In genomic region chr12:26114720-26115406, GRCh38 we compare ENCODE assay signal across 8 cellular contexts. TPM values are rescaled to one million over a fixed set of nuclear protein-coding genes. Genes with fewer than 3 reads are reported as not detected.
DNase-seq lines count a peak whose midpoint lies in the region; ATAC-seq, FAIRE-seq and TF ChIP-seq lines count a peak whose summit lies in the region.

No MANE protein-coding gene starts in this region.

- H3K27me3 Mint-ChIP-seq in activated CD8-positive, alpha-beta T cell treated with anti-CD3 and anti-CD28 coated beads for 36 hours, result peaks cover 42% of the 10 kb centered on the region

- H4K20me1 ChIP-seq in HCT116 (ENCODE audit: insufficient read depth) (no peaks in the 10 kb centered on the region), hepatocyte (ENCODE audit: insufficient read depth, poor library complexity, severe bottlenecking) (no peaks in the 10 kb centered on the region)

- DNase-seq in HCT116 (ENCODE audit: low read depth, low spot score) (no peak), hepatocyte (ENCODE audit: low spot score) (no peak), small intestine (no peak), NCI-H146 treated with DMSO at 0.1 percent for 48 hours (lab: John Stamatoyannopoulos, UW; ENCODE audit: unreplicated experiment) (no peak), Kasumi-1 (lab: John Stamatoyannopoulos, UW) (no peak), posterior vena cava (ENCODE audit: low spot score) (no peak)
- no peak for DNase-seq in activated CD8-positive, alpha-beta T cell treated with anti-CD3 and anti-CD28 coated beads for 36 hours

- no peaks in the 10 kb centered on the region for H3K36me3 ChIP-seq in HCT116 (ENCODE audit: control insufficient read depth in 1 of 2, insufficient read depth in 2 of 2, low read length in 2 of 2)
- H3K36me3 ChIP-seq in hepatocyte (replicated peaks; ENCODE audit: insufficient read depth, low read depth), result no peaks in the 10 kb centered on the region
- H3K36me3 ChIP-seq in small intestine (ENCODE audit: control insufficient read depth in 2 of 2, insufficient read depth in 2 of 2, low read length in 2 of 2), result no peaks in the 10 kb centered on the region

- TF ChIP-seq CTCF in HCT116 (IDR thresholded peaks at IDR 0.05 in 2 of 3, conservative IDR thresholded peaks at IDR 0.05 in 1 of 3; ENCODE audit: borderline replicate concordance in 1 of 3, insufficient read depth in 1 of 3, low read depth in 2 of 3, low read length in 2 of 3), result no peak
- TF ChIP-seq CTCF in activated CD8-positive, alpha-beta T cell treated with anti-CD3 and anti-CD28 coated beads for 36 hours (IDR thresholded peaks at IDR 0.05), result no peak
- no peak for TF ChIP-seq CTCF in hepatocyte (IDR thresholded peaks at IDR 0.05; ENCODE audit: poor library complexity)

- H3K4me1 Mint-ChIP-seq in activated CD8-positive, alpha-beta T cell treated with anti-CD3 and anti-CD28 coated beads for 36 hours (ENCODE audit: low read depth), result peaks cover 7% of the 10 kb centered on the region

- WGBS in hepatocyte (ENCODE audit: low lambda C conversion rate, missing lambda C conversion rate), result 34% methylated on average over 13 of the region's 13 CpGs
- 17 to 36% (median 29%) methylated on average over 13 of the region's 13 CpGs for WGBS in small intestine, 3 donors

- H2AFZ ChIP-seq in HCT116 (ENCODE audit: low read depth, low read length, poor library complexity, severe bottlenecking), result peak overlapping the region; percentile 72
- peak overlapping the region; percentile 49 for H2AFZ ChIP-seq in hepatocyte

- POLR2A ChIA-PET in HCT116 (lab: Charles Lee), result no interaction called here
- POLR2A ChIA-PET in activated CD8-positive, alpha-beta T cell treated with anti-CD3 and anti-CD28 coated beads for 36 hours (lab: Charles Lee), result no interaction called here

- no peaks in the 10 kb centered on the region for H3K36me3 Mint-ChIP-seq in activated CD8-positive, alpha-beta T cell treated with anti-CD3 and anti-CD28 coated beads for 36 hours (ENCODE audit: low read depth)

- peak overlapping the region; percentile 86 for H3K4me2 ChIP-seq in HCT116 (ENCODE audit: low read length)
- peak overlapping the region; percentile 83 for H3K4me2 ChIP-seq in hepatocyte

- peak overlapping the region; percentile 38 for H3K4me3 Mint-ChIP-seq in activated CD8-positive, alpha-beta T cell treated with anti-CD3 and anti-CD28 coated beads for 36 hours

- H3K79me2 ChIP-seq in HCT116 (ENCODE audit: insufficient read depth, low read length) (no peaks in the 10 kb centered on the region), hepatocyte (no peaks in the 10 kb centered on the region)

- CTCF ChIA-PET in HCT116 (lab: Charles Lee), result interaction anchor here (1.5 kb wide), 1 partner anchor 9 kb away, joined by 4 read pairs; the partner anchor contains the start of gene BHLHE41
- CTCF ChIA-PET in activated CD8-positive, alpha-beta T cell treated with anti-CD3 and anti-CD28 coated beads for 36 hours (lab: Charles Lee), result interaction anchor here (0.8 to 1.5 kb wide), 2 partner anchors 18 to 20 kb away, joined by 4 to 7 read pairs; no protein-coding TSS in a partner anchor

- H3K27ac ChIP-seq in HCT116 (ENCODE audit: low read depth, low read length) (peak overlapping the region; percentile 67), hepatocyte (peak overlapping the region; percentile 93), small intestine (ENCODE audit: low read depth in 1 of 2, low read length in 1 of 2) (peak overlapping the region; percentile 25 to 94)

- H3K27me3 ChIP-seq in HCT116 (ENCODE audit: insufficient read depth, low read length) (no peaks in the 10 kb centered on the region), hepatocyte (no peaks in the 10 kb centered on the region), small intestine (ENCODE audit: control insufficient read depth in 2 of 2, insufficient read depth in 2 of 2, low read length in 2 of 2) (no peaks in the 10 kb centered on the region)

- BruUV-seq in HCT116 (replicated peaks; lab: Mats Ljungman, UMichigan), result TSS peak; percentile 74

- no peaks in the 10 kb centered on the region for H3K9me2 ChIP-seq in HCT116 (ENCODE audit: insufficient read depth)
- no peaks in the 10 kb centered on the region for H3K9me2 ChIP-seq in hepatocyte (replicated peaks; ENCODE audit: insufficient read depth)

- ATAC-seq in HCT116 (no peak), GM21515 (IDR thresholded peaks at IDR 0.05; ENCODE audit: unreplicated experiment) (no peak)
- ATAC-seq in activated CD8-positive, alpha-beta T cell treated with anti-CD3 and anti-CD28 coated beads for 36 hours, result no peak

- H3K9me3 ChIP-seq in HCT116 (ENCODE audit: control insufficient read depth in 1 of 2, insufficient read depth in 1 of 2, low read depth in 1 of 2, low read length in 2 of 2), result no peaks in the 10 kb centered on the region
- no peaks in the 10 kb centered on the region for H3K9me3 ChIP-seq in hepatocyte (ENCODE audit: low read depth)
- no peaks in the 10 kb centered on the region for H3K9me3 ChIP-seq in small intestine (ENCODE audit: control insufficient read depth, low read depth)

- FAIRE-seq in small intestine (lab: Jason Lieb, UNC), result no peak

- intact Hi-C loops in HCT116 (cut with micrococcal nuclease) (loop anchor here (5.0 kb wide), 2 partner anchors 287 to 537 kb away; no protein-coding TSS in a partner anchor), posterior vena cava (cut with DNase I) (no loop called here)
- intact Hi-C loops in activated CD8-positive, alpha-beta T cell treated with anti-CD3 and anti-CD28 coated beads for 36 hours (cut with micrococcal nuclease), result loop anchor here (10.0 kb wide), 2 partner anchors 410 to 500 kb away; no protein-coding TSS in a partner anchor

- H3K4me1 ChIP-seq in HCT116 (ENCODE audit: control insufficient read depth in 1 of 2, insufficient read depth in 2 of 2, low read length in 2 of 2), result peaks cover 16 to 45% of the 10 kb centered on the region in 2 experiments
- peaks cover 15% of the 10 kb centered on the region for H3K4me1 ChIP-seq in hepatocyte (ENCODE audit: insufficient read depth)
- peaks cover 2 to 11% of the 10 kb centered on the region in 2 donors for H3K4me1 ChIP-seq in small intestine (ENCODE audit: control insufficient read depth in 2 of 2, insufficient read depth in 1 of 2, low read depth in 1 of 2, low read length in 1 of 2)

- H3K9me3 Mint-ChIP-seq in activated CD8-positive, alpha-beta T cell treated with anti-CD3 and anti-CD28 coated beads for 36 hours, result no peaks in the 10 kb centered on the region

- H3K4me3 ChIP-seq in HCT116 (replicated peaks in 1 of 2; ENCODE audit: low read depth in 1 of 2, low read length in 2 of 2) (peak overlapping the region; percentile 6 to 57; a peak in 2 of 4 replicates), hepatocyte (peak overlapping the region; percentile 2), small intestine (ENCODE audit: low read depth in 1 of 2, low read length in 2 of 2) (no peak overlapping the region)

- RAD21 ChIA-PET in HCT116 (lab: Charles Lee; ENCODE audit: low non-redundant PET in 1 of 2, low total read pairs in 2 of 2, uncharacterized antibody in 2 of 2, unreplicated experiment in 2 of 2), result no interaction called here

- H3K27ac Mint-ChIP-seq in activated CD8-positive, alpha-beta T cell treated with anti-CD3 and anti-CD28 coated beads for 36 hours, result no peak overlapping the region

- TF ChIP-seq POLR2A in HCT116 (IDR thresholded peaks at IDR 0.05; ENCODE audit: borderline replicate concordance, extremely low read depth, insufficient read depth, insufficient read length), result no peak

- H3K9ac ChIP-seq in HCT116 (ENCODE audit: low read length), result peak overlapping the region; percentile 70

- no peak for TF ChIP-seq RAD21 in HCT116 (IDR thresholded peaks at IDR 0.05; ENCODE audit: low read depth)

TF ChIP-seq in HCT116, 20 proteins besides CTCF, POLR2A, EP300 and RAD21:
- TF ChIP-seq SIN3A (IDR thresholded peaks at IDR 0.05; ENCODE audit: low read depth), result no peak
- no peak for TF ChIP-seq SRF (IDR thresholded peaks at IDR 0.05; ENCODE audit: low read depth)
- no peak for TF ChIP-seq YY1 (IDR thresholded peaks at IDR 0.05; ENCODE audit: extremely low read depth, insufficient replicate concordance, low read depth, low read length)

RNA-seq across cellular contexts. Expression of gene BHLHE41, which starts 10.0 kb away (rescaled TPM):
- 4.7 TPM for total RNA-seq in HCT116 (2021; ENCODE audit: unreplicated experiment)
- polyA plus RNA-seq in HCT116 (2012), result 1.7 and 2.5 TPM in 2 replicates
- total RNA-seq in activated CD8-positive, alpha-beta T cell treated with anti-CD3 and anti-CD28 coated beads for 36 hours, result not detected
- 1.6 and 2.4 TPM in 2 replicates for total RNA-seq in hepatocyte
- polyA plus RNA-seq in hepatocyte, result 3.6 and 4.9 TPM in 2 replicates
- 1 to 10 TPM in 1 of 3 donors, under 1 TPM in 2; 0.54 to 1.4 (median 0.67) TPM for polyA plus RNA-seq in small intestine
- 10 to 100 TPM; 15.9 to 18.6 TPM for total RNA-seq in posterior vena cava

Comparison
In these comparisons a context has a peak if more than half of its experiments do, and no peak if none do; other contexts are left out.
1. H3K4me3 ChIP-seq: peak in HCT116 (2 of 2) and hepatocyte (single experiment); none in small intestine (0 of 2).
2. intact Hi-C loops: an anchor here in HCT116 (5.0 kb wide) and activated CD8-positive, alpha-beta T cell treated with anti-CD3 and anti-CD28 coated beads for 36 hours (10.0 kb wide); none called in posterior vena cava.
3. Peak in every context shown above with its lines, with median percentiles within 50 percentile points of each other: H3K27ac ChIP-seq.